1 cellular context compared by ENCODE assay signal in the genomic region with DNA sequence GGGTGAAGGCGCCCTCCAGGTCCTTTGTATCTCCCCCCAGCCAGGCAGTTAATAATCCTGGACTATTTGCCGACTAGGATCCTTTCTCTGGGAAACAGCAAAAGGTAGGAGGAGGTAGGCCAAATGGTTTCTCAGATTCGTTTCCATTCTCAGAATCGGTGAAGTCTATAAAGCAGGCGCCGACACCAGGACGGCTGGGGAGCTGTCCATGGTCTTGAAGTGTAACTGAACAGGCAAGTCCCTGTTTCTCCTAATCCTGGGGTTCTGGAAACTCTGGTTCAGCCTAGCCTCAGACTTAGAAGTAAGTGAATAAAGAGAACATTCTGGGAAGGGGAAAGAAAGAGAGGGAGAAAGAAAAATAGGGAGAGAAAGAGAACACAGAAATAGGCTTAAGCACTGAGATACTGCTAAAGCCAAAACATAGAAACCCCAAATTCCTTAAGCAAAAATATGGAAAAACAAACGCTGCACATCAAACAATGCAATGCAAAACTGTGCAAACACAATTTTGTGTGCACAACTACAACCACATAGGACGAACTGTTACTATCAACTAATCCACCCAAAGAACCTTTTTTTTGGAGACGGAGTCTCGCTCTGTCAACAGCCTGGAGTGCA.
TF ChIP-seq lines count a peak whose summit lies in the region.

No MANE protein-coding gene starts in this region.

TF ChIP-seq in WTC11, 78 proteins besides CTCF, POLR2A, EP300 and RAD21 (continued from another document):
- TF ChIP-seq, protein P1, sequence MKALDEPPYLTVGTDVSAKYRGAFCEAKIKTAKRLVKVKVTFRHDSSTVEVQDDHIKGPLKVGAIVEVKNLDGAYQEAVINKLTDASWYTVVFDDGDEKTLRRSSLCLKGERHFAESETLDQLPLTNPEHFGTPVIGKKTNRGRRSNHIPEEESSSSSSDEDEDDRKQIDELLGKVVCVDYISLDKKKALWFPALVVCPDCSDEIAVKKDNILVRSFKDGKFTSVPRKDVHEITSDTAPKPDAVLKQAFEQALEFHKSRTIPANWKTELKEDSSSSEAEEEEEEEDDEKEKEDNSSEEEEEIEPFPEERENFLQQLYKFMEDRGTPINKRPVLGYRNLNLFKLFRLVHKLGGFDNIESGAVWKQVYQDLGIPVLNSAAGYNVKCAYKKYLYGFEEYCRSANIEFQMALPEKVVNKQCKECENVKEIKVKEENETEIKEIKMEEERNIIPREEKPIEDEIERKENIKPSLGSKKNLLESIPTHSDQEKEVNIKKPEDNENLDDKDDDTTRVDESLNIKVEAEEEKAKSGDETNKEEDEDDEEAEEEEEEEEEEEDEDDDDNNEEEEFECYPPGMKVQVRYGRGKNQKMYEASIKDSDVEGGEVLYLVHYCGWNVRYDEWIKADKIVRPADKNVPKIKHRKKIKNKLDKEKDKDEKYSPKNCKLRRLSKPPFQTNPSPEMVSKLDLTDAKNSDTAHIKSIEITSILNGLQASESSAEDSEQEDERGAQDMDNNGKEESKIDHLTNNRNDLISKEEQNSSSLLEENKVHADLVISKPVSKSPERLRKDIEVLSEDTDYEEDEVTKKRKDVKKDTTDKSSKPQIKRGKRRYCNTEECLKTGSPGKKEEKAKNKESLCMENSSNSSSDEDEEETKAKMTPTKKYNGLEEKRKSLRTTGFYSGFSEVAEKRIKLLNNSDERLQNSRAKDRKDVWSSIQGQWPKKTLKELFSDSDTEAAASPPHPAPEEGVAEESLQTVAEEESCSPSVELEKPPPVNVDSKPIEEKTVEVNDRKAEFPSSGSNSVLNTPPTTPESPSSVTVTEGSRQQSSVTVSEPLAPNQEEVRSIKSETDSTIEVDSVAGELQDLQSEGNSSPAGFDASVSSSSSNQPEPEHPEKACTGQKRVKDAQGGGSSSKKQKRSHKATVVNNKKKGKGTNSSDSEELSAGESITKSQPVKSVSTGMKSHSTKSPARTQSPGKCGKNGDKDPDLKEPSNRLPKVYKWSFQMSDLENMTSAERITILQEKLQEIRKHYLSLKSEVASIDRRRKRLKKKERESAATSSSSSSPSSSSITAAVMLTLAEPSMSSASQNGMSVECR (CRISPR knock-in tag; IDR thresholded peaks at IDR 0.05; ENCODE audit: borderline replicate concordance), result peak; percentile 78; the same call in 1 of the 2 replicates
- 0 out of 2 replicates have a peak, but pooled peaks have one; percentile 56 for TF ChIP-seq NFE2L1 (CRISPR knock-in tag; IDR thresholded peaks at IDR 0.05)
- no peak for TF ChIP-seq ATF2 (CRISPR knock-in tag; IDR thresholded peaks at IDR 0.05; ENCODE audit: borderline replicate concordance, low read depth)
- TF ChIP-seq FOXP4 (CRISPR knock-in tag; IDR thresholded peaks at IDR 0.05), result peak; percentile 72; the same call in 1 of the 2 replicates
- TF ChIP-seq JUN (CRISPR knock-in tag; IDR thresholded peaks at IDR 0.05), result 0 out of 2 replicates have a peak, but pooled peaks have one; percentile 44
- TF ChIP-seq GABPB1 (CRISPR knock-in tag; IDR thresholded peaks at IDR 0.05), result no peak
- no peak for TF ChIP-seq ELF4 (CRISPR knock-in tag; IDR thresholded peaks at IDR 0.05; ENCODE audit: low read depth)
- TF ChIP-seq TEAD4 (CRISPR knock-in tag; IDR thresholded peaks at IDR 0.05), result 0 out of 2 replicates have a peak, but pooled peaks have one; percentile 37
- 0 out of 2 replicates have a peak, but pooled peaks have one; percentile 36 for TF ChIP-seq ZNF232 (CRISPR knock-in tag; IDR thresholded peaks at IDR 0.05)
- no peak for TF ChIP-seq ZNF396 (CRISPR knock-in tag; IDR thresholded peaks at IDR 0.05; ENCODE audit: borderline replicate concordance)
- TF ChIP-seq, protein P2, sequence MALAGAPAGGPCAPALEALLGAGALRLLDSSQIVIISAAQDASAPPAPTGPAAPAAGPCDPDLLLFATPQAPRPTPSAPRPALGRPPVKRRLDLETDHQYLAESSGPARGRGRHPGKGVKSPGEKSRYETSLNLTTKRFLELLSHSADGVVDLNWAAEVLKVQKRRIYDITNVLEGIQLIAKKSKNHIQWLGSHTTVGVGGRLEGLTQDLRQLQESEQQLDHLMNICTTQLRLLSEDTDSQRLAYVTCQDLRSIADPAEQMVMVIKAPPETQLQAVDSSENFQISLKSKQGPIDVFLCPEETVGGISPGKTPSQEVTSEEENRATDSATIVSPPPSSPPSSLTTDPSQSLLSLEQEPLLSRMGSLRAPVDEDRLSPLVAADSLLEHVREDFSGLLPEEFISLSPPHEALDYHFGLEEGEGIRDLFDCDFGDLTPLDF (CRISPR knock-in tag; IDR thresholded peaks at IDR 0.05), result 0 out of 2 replicates have a peak, but pooled peaks have one; percentile 51
- TF ChIP-seq HMGA2 (CRISPR knock-in tag; IDR thresholded peaks at IDR 0.05), result no peak
